In the genomic region with DNA sequence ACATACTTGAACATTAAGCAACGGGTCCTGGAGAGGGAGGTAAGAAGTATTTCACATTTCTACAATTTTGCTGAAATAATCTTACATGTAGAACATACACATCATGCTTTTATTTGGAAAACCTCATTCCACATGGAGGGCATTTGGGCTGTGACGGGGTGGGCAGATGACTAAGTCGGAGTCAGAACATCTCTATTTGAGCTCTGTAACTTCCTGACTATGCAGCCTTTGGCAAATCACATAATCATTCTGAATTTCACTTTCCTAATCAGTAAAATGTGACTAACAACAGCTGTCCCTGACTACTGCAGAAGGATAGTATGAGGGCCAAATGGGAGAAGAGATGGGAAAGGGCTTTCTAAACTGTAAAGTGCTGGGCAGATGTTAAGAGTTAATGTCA, we compare ENCODE assay signal across 8 cellular contexts. TPM values are rescaled to one million over a fixed set of nuclear protein-coding genes. Genes with fewer than 3 reads are reported as not detected.
A peak's percentile ranks its signal among the peaks of the same experiment; 100 is the strongest.
DNase-seq lines count a peak whose midpoint lies in the region; ATAC-seq and TF ChIP-seq lines count a peak whose summit lies in the region.

No MANE protein-coding gene starts in this region.

- peaks cover 7% of the 10 kb centered on the region for H3K36me3 Mint-ChIP-seq in activated CD8-positive, alpha-beta T cell treated with anti-CD3 and anti-CD28 coated beads, Interleukin-2, amount 10 ng/mL, durations not matched to agents 7 days and 5 days (ENCODE audit: low read depth)

- no peak for TF ChIP-seq CTCF in prostate gland (IDR thresholded peaks at IDR 0.05)

- TF ChIP-seq POLR2A in prostate gland (IDR thresholded peaks at IDR 0.05) = no peak

- POLR2A ChIA-PET in activated CD8-positive, alpha-beta T cell treated with anti-CD3 and anti-CD28 coated beads, Interleukin-2, amount 10 ng/mL, durations not matched to agents 7 days and 5 days (lab: Charles Lee) = interaction anchor here (0.9 to 1.4 kb wide), 4 partner anchors 15 to 136 kb away, joined by 3 to 12 read pairs (median 4); a partner anchor contains a TSS

- peaks cover 27% of the 10 kb centered on the region for H3K4me1 Mint-ChIP-seq in activated CD8-positive, alpha-beta T cell treated with anti-CD3 and anti-CD28 coated beads, Interleukin-2, amount 10 ng/mL, durations not matched to agents 7 days and 5 days (ENCODE audit: low read depth)

- WGBS in prostate gland = 66% methylated on average over 3 of the region's 3 CpGs

- ATAC-seq in GM21825 (IDR thresholded peaks at IDR 0.05; ENCODE audit: unreplicated experiment) (peak; percentile 25), left ventricle myocardium superior (peak; percentile 89)
- ATAC-seq in activated CD8-positive, alpha-beta T cell treated with anti-CD3 and anti-CD28 coated beads, Interleukin-2, amount 10 ng/mL, durations not matched to agents 7 days and 5 days = no peak

- no peak overlapping the region for H3K4me3 ChIP-seq in prostate gland

- H3K9me3 ChIP-seq in prostate gland = no peaks in the 10 kb centered on the region

- no peaks in the 10 kb centered on the region for H3K36me3 ChIP-seq in prostate gland

- peak overlapping the region; percentile 41 for H3K4me3 Mint-ChIP-seq in activated CD8-positive, alpha-beta T cell treated with anti-CD3 and anti-CD28 coated beads, Interleukin-2, amount 10 ng/mL, durations not matched to agents 7 days and 5 days

- H3K27me3 ChIP-seq in prostate gland (replicated peaks; ENCODE audit: insufficient read depth) = no peaks in the 10 kb centered on the region

- no peak overlapping the region for H3K27ac ChIP-seq in prostate gland

- intact Hi-C loops in left ventricle myocardium superior (cut with micrococcal nuclease) (no loop called here), prostate gland (cut with DNase I) (no loop called here)

- H3K4me1 ChIP-seq in prostate gland (replicated peaks) = no peaks in the 10 kb centered on the region

- CTCF ChIA-PET in activated CD8-positive, alpha-beta T cell treated with anti-CD3 and anti-CD28 coated beads, Interleukin-2, amount 10 ng/mL, durations not matched to agents 7 days and 5 days (lab: Charles Lee) = interaction anchor here (0.8 to 3.0 kb wide), 6 partner anchors 9 to 75 kb away, joined by 3 to 14 read pairs (median 5); a partner anchor contains a TSS

- H3K27me3 Mint-ChIP-seq in activated CD8-positive, alpha-beta T cell treated with anti-CD3 and anti-CD28 coated beads, Interleukin-2, amount 10 ng/mL, durations not matched to agents 7 days and 5 days (ENCODE audit: low read depth) = no peaks in the 10 kb centered on the region

- H3K9me3 Mint-ChIP-seq in activated CD8-positive, alpha-beta T cell treated with anti-CD3 and anti-CD28 coated beads, Interleukin-2, amount 10 ng/mL, durations not matched to agents 7 days and 5 days (ENCODE audit: insufficient read depth) = no peaks in the 10 kb centered on the region

- DNase-seq in A172 (ENCODE audit: low spot score) (peak; percentile 77), left ventricle myocardium superior (no peak), prostate gland (ENCODE audit: low spot score) (no peak), OCI-M1 (lab: John Stamatoyannopoulos, UW) (no peak), inferior parietal cortex (ENCODE audit: extremely low spot score) (no peak), 8988T (no peak)
- DNase-seq in activated CD8-positive, alpha-beta T cell treated with anti-CD3 and anti-CD28 coated beads, Interleukin-2, amount 10 ng/mL, durations not matched to agents 7 days and 5 days = no peak

- H3K27ac Mint-ChIP-seq in activated CD8-positive, alpha-beta T cell treated with anti-CD3 and anti-CD28 coated beads, Interleukin-2, amount 10 ng/mL, durations not matched to agents 7 days and 5 days = peak overlapping the region; percentile 92

RNA-seq across cellular contexts. Expression of a gene that starts 17.1 kb away (rescaled TPM):
- total RNA-seq in A172 (2014; rRNA removed; shearing (Covaris generic)) = 97.7 and 112 TPM in 2 replicates
- 10 to 100 TPM; 28.3 to 37.3 TPM for total RNA-seq in activated CD8-positive, alpha-beta T cell treated with anti-CD3 and anti-CD28 coated beads, Interleukin-2, amount 10 ng/mL, durations not matched to agents 7 days and 5 days
- total RNA-seq in left ventricle myocardium superior = 153 TPM
- 100 to 1,000 TPM; 186 to 228 TPM for total RNA-seq in prostate gland
